In genomic region chr1:46136711-46137110, GRCh38 we compare ENCODE assay signal across 31 cellular contexts. TPM values are rescaled to one million over a fixed set of nuclear protein-coding genes. Genes with fewer than 3 reads are reported as not detected.
DNase-seq lines count a peak whose midpoint lies in the region; ATAC-seq, FAIRE-seq and TF ChIP-seq lines count a peak whose summit lies in the region.
"Had no signal": no experiment of that assay in that cellular context is flagged by ENCODE, and none has a peak within 500 bp of the region (broad histone marks: within the 10 kb centered on the region; RNA-seq: fewer than 3 reads in every experiment).

No MANE protein-coding gene starts in this region.

- H3K9me3 ChIP-seq in neural progenitor cell (ENCODE audit: low read depth): no peaks in the 10 kb centered on the region
- H3K9me3 ChIP-seq: A549 had no signal

- H3K27ac ChIP-seq in neural progenitor cell: no peak overlapping the region
- H3K27ac ChIP-seq: A549, epithelial cell of prostate, GM23248, SK-N-MC had no signal

- peaks cover 37% of the 10 kb centered on the region for H3K4me1 Mint-ChIP-seq in neural progenitor cell
- H3K4me1 Mint-ChIP-seq in naive thymus-derived CD8-positive, alpha-beta T cell: peaks cover 13 to 26% (median 16%) of the 10 kb centered on the region in 4 donors

- peak overlapping the region; percentile 61 for H3K4me2 ChIP-seq in neural progenitor cell
- H3K4me2 ChIP-seq: A549 had no signal

- no peaks in the 10 kb centered on the region for H3K27me3 ChIP-seq in neural progenitor cell

- no peaks in the 10 kb centered on the region for H3K9me3 Mint-ChIP-seq in neural progenitor cell
- no peaks in the 10 kb centered on the region for H3K9me3 Mint-ChIP-seq in naive thymus-derived CD8-positive, alpha-beta T cell
- H3K9me3 Mint-ChIP-seq: activated naive CD8-positive, alpha-beta T cell treated with anti-CD3 and anti-CD28 coated beads, Interleukin-2, amount 10 ng/mL, durations not matched to agents 7 days and 5 days; T-helper 1 cell treated with Interleukin-12 subunit alpha and Interleukin-12 subunit beta and Interleukin-4 antibody, amounts not matched to agents 30 μg/mL and 1 μg/mL, for 36 hours had no signal

- peak overlapping the region; percentile 12 for H3K4me3 Mint-ChIP-seq in neural progenitor cell
- H3K4me3 Mint-ChIP-seq in naive thymus-derived CD8-positive, alpha-beta T cell: no peak overlapping the region
- H3K4me3 Mint-ChIP-seq: activated naive CD8-positive, alpha-beta T cell treated with anti-CD3 and anti-CD28 coated beads, Interleukin-2, amount 10 ng/mL, durations not matched to agents 7 days and 5 days; naive thymus-derived CD4-positive, alpha-beta T cell; stimulated activated memory B cell treated with anti-CD40 and anti-IgM and Interleukin-4, amounts not matched to agents 10 μg/mL and 1 μg/mL and 100 μg/mL, for 72 hours; T-helper 1 cell treated with Interleukin-12 subunit alpha and Interleukin-12 subunit beta and Interleukin-4 antibody, amounts not matched to agents 30 μg/mL and 1 μg/mL, for 36 hours had no signal

- POLR2A ChIA-PET in naive thymus-derived CD8-positive, alpha-beta T cell (lab: Charles Lee): no interaction called here

- peaks cover 53% of the 10 kb centered on the region for H3F3A ChIP-seq in neural progenitor cell (ENCODE audit: low read depth)

- H3K27ac Mint-ChIP-seq in neural progenitor cell: peak overlapping the region; percentile 4
- peak overlapping the region in 1 of 10 donors; percentile 10 for H3K27ac Mint-ChIP-seq in naive thymus-derived CD8-positive, alpha-beta T cell
- H3K27ac Mint-ChIP-seq: activated naive CD8-positive, alpha-beta T cell treated with anti-CD3 and anti-CD28 coated beads, Interleukin-2, amount 10 ng/mL, durations not matched to agents 7 days and 5 days; IgD-negative memory B cell; stimulated activated memory B cell treated with anti-CD40 and anti-IgM and Interleukin-4, amounts not matched to agents 10 μg/mL and 1 μg/mL and 100 μg/mL, for 72 hours; T-helper 1 cell treated with Interleukin-12 subunit alpha and Interleukin-12 subunit beta and Interleukin-4 antibody, amounts not matched to agents 30 μg/mL and 1 μg/mL, for 36 hours had no signal

- no peak for TF ChIP-seq CTCF in neural progenitor cell (IDR thresholded peaks at IDR 0.05)

- H3K27me3 Mint-ChIP-seq in neural progenitor cell (ENCODE audit: insufficient read depth, low read depth): peaks cover 2% of the 10 kb centered on the region
- H3K27me3 Mint-ChIP-seq in naive thymus-derived CD8-positive, alpha-beta T cell: peaks cover 20 to 68% (median 29%) of the 10 kb centered on the region in 5 donors

- no peak for ATAC-seq in GM19467 (IDR thresholded peaks at IDR 0.05; ENCODE audit: unreplicated experiment)
- no peak for ATAC-seq in naive thymus-derived CD8-positive, alpha-beta T cell
- ATAC-seq: A549; naive thymus-derived CD4-positive, alpha-beta T cell; stimulated activated memory B cell treated with anti-CD40 and anti-IgM and Interleukin-4, amounts not matched to agents 10 μg/mL and 1 μg/mL and 100 μg/mL, for 72 hours had no signal

- H3K4me3 ChIP-seq in neural progenitor cell: peak overlapping the region; percentile 4
- H3K4me3 ChIP-seq: A549, GM23248, SK-N-MC, skin epidermis had no signal

- H3K9ac ChIP-seq in neural progenitor cell: no peak overlapping the region
- H3K9ac ChIP-seq: GM23248 had no signal

- FAIRE-seq in urothelium cell line (lab: Jason Lieb, UNC): no peak
- FAIRE-seq: A549, islet of Langerhans, TTC549 had no signal

- peaks cover 6% of the 10 kb centered on the region for H3K79me2 ChIP-seq in neural progenitor cell (ENCODE audit: low read depth)

- H2AFZ ChIP-seq in neural progenitor cell (replicated peaks): no peak overlapping the region

- DNase-seq in NCI-H1694 treated with DMSO at 0.1 percent for 48 hours (lab: John Stamatoyannopoulos, UW) (peak; percentile 3), NCI-H1694 (lab: John Stamatoyannopoulos, UW) (no peak), NCI-H146 (lab: John Stamatoyannopoulos, UW) (peak; percentile 52), cerebellum (ENCODE audit: low spot score) (peak; percentile 80), neural progenitor cell (ENCODE audit: low spot score) (peak; percentile 46), urothelium cell line (ENCODE audit: low spot score) (no peak)
- DNase-seq in naive thymus-derived CD8-positive, alpha-beta T cell: no peak
- DNase-seq: activated CD4-positive, alpha-beta T cell treated with anti-CD3 and anti-CD28 coated beads, Interleukin-2, amount 50 U/mL, for 4 hours; activated gamma-delta T cell treated with Interleukin-2 at 50 U/mL for 16 hours; activated naive CD8-positive, alpha-beta T cell treated with anti-CD3 and anti-CD28 coated beads, Interleukin-2, amount 10 ng/mL, durations not matched to agents 7 days and 5 days; activated T-cell treated with anti-CD3 and anti-CD28 coated beads, Interleukin-2, amount 50 U/mL, for 48 hours; aorta; CD4-positive, CD25-positive, alpha-beta regulatory T cell; cortex of kidney; effector memory CD4-positive, alpha-beta T cell; GM23248; naive thymus-derived CD4-positive, alpha-beta T cell; NCI-H2029 treated with DMSO at 0.1 percent for 48 hours; trophoblast cell had no signal

- peaks cover 42% of the 10 kb centered on the region for H3K4me1 ChIP-seq in neural progenitor cell

- no peaks in the 10 kb centered on the region for H3K36me3 ChIP-seq in neural progenitor cell

- H4K20me1 ChIP-seq in neural progenitor cell (ENCODE audit: low read depth): no peaks in the 10 kb centered on the region

- no peaks in the 10 kb centered on the region for H3K36me3 Mint-ChIP-seq in neural progenitor cell
- H3K36me3 Mint-ChIP-seq in naive thymus-derived CD8-positive, alpha-beta T cell: no peaks in the 10 kb centered on the region
- H3K36me3 Mint-ChIP-seq: activated naive CD8-positive, alpha-beta T cell treated with anti-CD3 and anti-CD28 coated beads, Interleukin-2, amount 10 ng/mL, durations not matched to agents 7 days and 5 days; CD4-positive, CD25-positive, alpha-beta regulatory T cell; IgD-negative memory B cell; naive thymus-derived CD4-positive, alpha-beta T cell; stimulated activated memory B cell treated with anti-CD40 and anti-IgM and Interleukin-4, amounts not matched to agents 10 μg/mL and 1 μg/mL and 100 μg/mL, for 72 hours had no signal

RNA-seq across cellular contexts. Expression of gene PIK3R3, which starts 4.3 kb away (rescaled TPM):
- total RNA-seq in cerebellum (58.9 TPM), neural progenitor cell (ENCODE audit: low replicate concordance) (81.2 and 107 TPM in 2 replicates)
- total RNA-seq in naive thymus-derived CD8-positive, alpha-beta T cell: under 1 TPM; 0.41 to 0.52 TPM
- polyA plus RNA-seq in naive thymus-derived CD8-positive, alpha-beta T cell: 1 to 10 TPM in 1 of 3 donors, under 1 TPM in 2; 0.82 to 1.4 (median 0.98) TPM

RNA-seq across cellular contexts. Expression of gene TSPAN1, which starts 38.2 kb away (rescaled TPM):
- total RNA-seq in cerebellum (1.00 TPM), neural progenitor cell (ENCODE audit: low replicate concordance) (not detected in 2 replicates)
- total RNA-seq in naive thymus-derived CD8-positive, alpha-beta T cell: not detected
- polyA plus RNA-seq in naive thymus-derived CD8-positive, alpha-beta T cell: not detected
- total RNA-seq: activated naive CD8-positive, alpha-beta T cell treated with anti-CD3 and anti-CD28 coated beads, Interleukin-2, amount 10 ng/mL, durations not matched to agents 7 days and 5 days; CD4-positive, CD25-positive, alpha-beta regulatory T cell; GM23248; naive thymus-derived CD4-positive, alpha-beta T cell had no signal
- polyA plus RNA-seq: CD4-positive, CD25-positive, alpha-beta regulatory T cell; IgD-negative memory B cell; naive thymus-derived CD4-positive, alpha-beta T cell had no signal

RNA-seq across cellular contexts. Expression of gene P3R3URF, which starts 39.6 kb away (rescaled TPM):
- not detected for total RNA-seq in cerebellum
- not detected in 2 replicates for total RNA-seq in neural progenitor cell (ENCODE audit: low replicate concordance)
- not detected for total RNA-seq in naive thymus-derived CD8-positive, alpha-beta T cell
- polyA plus RNA-seq in naive thymus-derived CD8-positive, alpha-beta T cell: not detected
- total RNA-seq: activated naive CD8-positive, alpha-beta T cell treated with anti-CD3 and anti-CD28 coated beads, Interleukin-2, amount 10 ng/mL, durations not matched to agents 7 days and 5 days; aorta; CD4-positive, CD25-positive, alpha-beta regulatory T cell; GM23248; liver; naive thymus-derived CD4-positive, alpha-beta T cell; omental fat pad had no signal
- polyA plus RNA-seq: A549; aorta; CD4-positive, CD25-positive, alpha-beta regulatory T cell; GM23248; IgD-negative memory B cell; liver; naive thymus-derived CD4-positive, alpha-beta T cell had no signal

Comparison
In these comparisons a context has a peak if more than half of its experiments do, and no peak if none do; other contexts are left out.
1. DNase-seq: peak in NCI-H1694 treated with DMSO at 0.1 percent for 48 hours (single experiment), NCI-H146 (single experiment), cerebellum (single experiment) and neural progenitor cell (single experiment); none in NCI-H1694 (single experiment), urothelium cell line (single experiment) and naive thymus-derived CD8-positive, alpha-beta T cell (0 of 10).
2. RNA of gene PIK3R3, which starts 4.3 kb away (total RNA-seq): 81.2 to 107 TPM in neural progenitor cell and 58.9 TPM in cerebellum (single experiment); 0.41 to 0.52 TPM in naive thymus-derived CD8-positive, alpha-beta T cell; every median in the first group is over 10 times any median in the second.